ENCODE assay signal across 12 cellular contexts in the genomic region with DNA sequence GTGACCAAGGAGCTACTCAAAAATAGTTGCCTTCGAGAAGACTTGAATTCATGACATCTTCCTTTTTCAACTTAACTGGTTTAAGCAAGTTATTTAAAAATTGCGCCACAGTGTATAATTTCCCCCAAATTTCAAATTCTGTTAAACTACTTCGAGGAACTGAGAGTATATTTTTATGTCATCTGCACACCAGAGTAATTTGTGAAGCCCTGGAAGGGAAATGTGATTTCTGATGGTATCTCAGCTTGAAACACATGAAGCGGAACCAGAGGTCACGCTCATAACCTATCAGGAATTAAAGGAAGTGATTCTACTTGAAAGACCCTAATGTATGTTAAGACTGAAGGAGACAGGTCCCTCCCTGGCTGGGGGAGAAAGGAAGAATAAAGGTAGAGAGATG. TPM values are rescaled to one million over a fixed set of nuclear protein-coding genes. Genes with fewer than 3 reads are reported as not detected.
DNase-seq lines count a peak whose midpoint lies in the region; ATAC-seq, FAIRE-seq and TF ChIP-seq lines count a peak whose summit lies in the region.
"Had no signal": no experiment of that assay in that cellular context is flagged by ENCODE, and none has a peak within 500 bp of the region (broad histone marks: within the 10 kb centered on the region; RNA-seq: fewer than 3 reads in every experiment).

No MANE protein-coding gene starts in this region.

- H3K27ac ChIP-seq in trophoblast cell (ENCODE audit: low read depth, low read length) = no peak overlapping the region
- H3K27ac ChIP-seq in uterus = no peak overlapping the region

- no peak overlapping the region for H2BK12ac ChIP-seq in trophoblast cell (ENCODE audit: low read length)

- no peak overlapping the region for H4K8ac ChIP-seq in trophoblast cell (ENCODE audit: low read depth, low read length)

- CTCF ChIA-PET in activated CD8-positive, alpha-beta T cell treated with anti-CD3 and anti-CD28 coated beads for 36 hours (lab: Charles Lee) = interaction anchor here (0.6 kb wide), 1 partner anchor 974 kb away, joined by 3 read pairs; no protein-coding TSS in a partner anchor

- TF ChIP-seq POLR2A in GM12891 (IDR thresholded peaks at IDR 0.05; ENCODE audit: low read depth, low read length) = no peak
- TF ChIP-seq POLR2A in uterus (IDR thresholded peaks at IDR 0.05) = no peak

- H2AFZ ChIP-seq in trophoblast cell (ENCODE audit: insufficient read depth, low read length, poor library complexity) = no peak overlapping the region

- H3K36me3 Mint-ChIP-seq in central memory CD8-positive, alpha-beta T cell (ENCODE audit: insufficient read depth) = no peaks in the 10 kb centered on the region
- no peaks in the 10 kb centered on the region for H3K36me3 Mint-ChIP-seq in activated CD8-positive, alpha-beta T cell treated with anti-CD3 and anti-CD28 coated beads for 36 hours (ENCODE audit: low read depth)
- H3K36me3 Mint-ChIP-seq: activated naive CD8-positive, alpha-beta T cell; CD4-positive, alpha-beta memory T cell had no signal

- H3K79me1 ChIP-seq in trophoblast cell (ENCODE audit: low read length) = no peaks in the 10 kb centered on the region

- peaks cover 21% of the 10 kb centered on the region for H3K4me1 Mint-ChIP-seq in central memory CD8-positive, alpha-beta T cell
- H3K4me1 Mint-ChIP-seq in activated CD8-positive, alpha-beta T cell treated with anti-CD3 and anti-CD28 coated beads for 36 hours (ENCODE audit: low read depth) = peaks cover 6% of the 10 kb centered on the region

- FAIRE-seq in GM12891 (lab: Jason Lieb, UNC) = peak; percentile 89
- FAIRE-seq: endometrium had no signal

- TF ChIP-seq CTCF in GM20000 (IDR thresholded peaks at IDR 0.05; ENCODE audit: extremely low read depth, missing control alignments) (no peak), uterus (IDR thresholded peaks at IDR 0.05) (no peak)
- TF ChIP-seq CTCF in activated CD8-positive, alpha-beta T cell treated with anti-CD3 and anti-CD28 coated beads for 36 hours (IDR thresholded peaks at IDR 0.05) = no peak

- H3K4me3 ChIP-seq in trophoblast cell (ENCODE audit: low read depth, low read length) (no peak overlapping the region), uterus (no peak overlapping the region)

- H3K23ac ChIP-seq in trophoblast cell (ENCODE audit: low read length) = no peak overlapping the region

- H3K36me3 ChIP-seq in trophoblast cell (ENCODE audit: control insufficient read depth in 1 of 2, insufficient read depth in 2 of 2, low read length in 2 of 2) (no peaks in the 10 kb centered on the region), uterus (no peaks in the 10 kb centered on the region)

- H3K4me3 Mint-ChIP-seq in central memory CD8-positive, alpha-beta T cell = no peak overlapping the region
- no peak overlapping the region for H3K4me3 Mint-ChIP-seq in activated CD8-positive, alpha-beta T cell treated with anti-CD3 and anti-CD28 coated beads for 36 hours
- H3K4me3 Mint-ChIP-seq: activated naive CD8-positive, alpha-beta T cell; CD4-positive, alpha-beta memory T cell had no signal

- no peak overlapping the region for H3K4me2 ChIP-seq in trophoblast cell (ENCODE audit: low read length)

- H3K9me3 Mint-ChIP-seq in central memory CD8-positive, alpha-beta T cell = no peaks in the 10 kb centered on the region
- no peaks in the 10 kb centered on the region for H3K9me3 Mint-ChIP-seq in activated CD8-positive, alpha-beta T cell treated with anti-CD3 and anti-CD28 coated beads for 36 hours

- H4K12ac ChIP-seq in trophoblast cell (ENCODE audit: low read depth, low read length) = no peak overlapping the region

- H2BK120ac ChIP-seq in trophoblast cell (ENCODE audit: insufficient read depth, low read length, poor library complexity) = no peak overlapping the region

- no peaks in the 10 kb centered on the region for H3K27me3 Mint-ChIP-seq in central memory CD8-positive, alpha-beta T cell
- no peaks in the 10 kb centered on the region for H3K27me3 Mint-ChIP-seq in activated CD8-positive, alpha-beta T cell treated with anti-CD3 and anti-CD28 coated beads for 36 hours
- H3K27me3 Mint-ChIP-seq: activated naive CD8-positive, alpha-beta T cell; CD4-positive, alpha-beta memory T cell had no signal

- H3K79me2 ChIP-seq in trophoblast cell (ENCODE audit: control insufficient read depth, insufficient read depth, low read length, poor library complexity) = no peaks in the 10 kb centered on the region

- WGBS in trophoblast cell (ENCODE audit: extremely low coverage, insufficient coverage, insufficient read length) = no CpG with 5 or more reads among the region's 5 CpGs

- no peak overlapping the region for H3K18ac ChIP-seq in trophoblast cell (ENCODE audit: low read length)

- no peaks in the 10 kb centered on the region for H3K9me3 ChIP-seq in trophoblast cell (ENCODE audit: insufficient read depth, low read depth, low read length)
- no peaks in the 10 kb centered on the region for H3K9me3 ChIP-seq in uterus

- DNase-seq in GM12891 (ENCODE audit: insufficient read length, low spot score) (no peak), GM20000 (ENCODE audit: low spot score) (peak; percentile 49), trophoblast cell (no peak), SHP77 treated with DMSO at 0.1 percent for 48 hours (lab: John Stamatoyannopoulos, UW) (no peak), uterus (no peak)
- no peak for DNase-seq in central memory CD8-positive, alpha-beta T cell (ENCODE audit: low spot score in 2 of 2)
- DNase-seq in activated CD8-positive, alpha-beta T cell treated with anti-CD3 and anti-CD28 coated beads for 36 hours = no peak
- DNase-seq: activated CD4-positive, CD25-positive, alpha-beta regulatory T cell; CD4-positive, alpha-beta memory T cell had no signal

- H2AK5ac ChIP-seq in trophoblast cell (ENCODE audit: low read length) = no peak overlapping the region

- intact Hi-C loops in activated CD8-positive, alpha-beta T cell treated with anti-CD3 and anti-CD28 coated beads for 36 hours (cut with micrococcal nuclease) = no loop called here
- intact Hi-C loops in uterus (cut with DNase I; ENCODE audit: low total_unique reads) = no loop called here

- POLR2A ChIA-PET in activated CD8-positive, alpha-beta T cell treated with anti-CD3 and anti-CD28 coated beads for 36 hours (lab: Charles Lee) = interaction anchor here (1.6 kb wide), 1 partner anchor 33 kb away, joined by 5 read pairs; a partner anchor contains a TSS

- H2BK5ac ChIP-seq in trophoblast cell (ENCODE audit: low read depth, low read length, poor library complexity) = no peak overlapping the region

- H4K91ac ChIP-seq in trophoblast cell (ENCODE audit: low read depth, low read length) = no peak overlapping the region

- no peak overlapping the region for H3K9ac ChIP-seq in trophoblast cell (ENCODE audit: low read length)

- ATAC-seq in HG03135 (IDR thresholded peaks at IDR 0.05; ENCODE audit: unreplicated experiment) = peak; percentile 57
- peak; percentile 19 for ATAC-seq in central memory CD8-positive, alpha-beta T cell (replicated peaks; ENCODE audit: extremely low read depth, poor library complexity, severe bottlenecking)
- no peak for ATAC-seq in activated CD8-positive, alpha-beta T cell treated with anti-CD3 and anti-CD28 coated beads for 36 hours

- no peak overlapping the region for H3K4ac ChIP-seq in trophoblast cell (ENCODE audit: low read depth, low read length)

- no peak overlapping the region for H3K27ac Mint-ChIP-seq in central memory CD8-positive, alpha-beta T cell (ENCODE audit: low read depth)
- H3K27ac Mint-ChIP-seq in activated CD8-positive, alpha-beta T cell treated with anti-CD3 and anti-CD28 coated beads for 36 hours = no peak overlapping the region
- H3K27ac Mint-ChIP-seq: activated naive CD8-positive, alpha-beta T cell had no signal

- no peaks in the 10 kb centered on the region for H3K27me3 ChIP-seq in trophoblast cell (ENCODE audit: insufficient read depth, low read length)
- H3K27me3 ChIP-seq in uterus = no peaks in the 10 kb centered on the region

- no peak overlapping the region for H3K14ac ChIP-seq in trophoblast cell (ENCODE audit: low read length)

- H3K4me1 ChIP-seq in trophoblast cell (ENCODE audit: control insufficient read depth in 1 of 2, insufficient read depth in 2 of 2, low read length in 2 of 2) = no peaks in the 10 kb centered on the region
- H3K4me1 ChIP-seq in uterus = no peaks in the 10 kb centered on the region

TF ChIP-seq in GM12891, 5 proteins besides CTCF, POLR2A, EP300 and RAD21:
- TF ChIP-seq POU2F2 (IDR thresholded peaks at IDR 0.05; ENCODE audit: low read depth, low read length) (no peak), POLR2AphosphoS5 (IDR thresholded peaks at IDR 0.05; ENCODE audit: low read depth, low read length) (no peak), TAF1 (IDR thresholded peaks at IDR 0.05; ENCODE audit: low read depth, low read length) (no peak), PAX5 (IDR thresholded peaks at IDR 0.05; ENCODE audit: insufficient read depth, low read length, severe bottlenecking) (peak; percentile 92), SPI1 (IDR thresholded peaks at IDR 0.05; ENCODE audit: low read depth, low read length) (peak; percentile 87)
TF ChIP-seq in GM12891: peak in this region for 2.

RNA-seq across cellular contexts. Expression of a gene that starts 33.9 kb away (rescaled TPM):
- 99.1 TPM for polyA plus RNA-seq in GM12891 (2012; ENCODE audit: low read depth, missing spikeins)
- polyA plus RNA-seq in trophoblast cell (2013) = 90.1 and 92.5 TPM in 2 replicates
- 100 to 1,000 TPM; 210 to 211 TPM for total RNA-seq in activated CD8-positive, alpha-beta T cell treated with anti-CD3 and anti-CD28 coated beads for 36 hours
- 100 to 1,000 TPM in 1 of 4 donors, 10 to 100 TPM in 3; 27.1 to 127 (median 62.1) TPM for total RNA-seq in uterus
